8 cellular contexts compared by ENCODE assay signal in the genomic region with DNA sequence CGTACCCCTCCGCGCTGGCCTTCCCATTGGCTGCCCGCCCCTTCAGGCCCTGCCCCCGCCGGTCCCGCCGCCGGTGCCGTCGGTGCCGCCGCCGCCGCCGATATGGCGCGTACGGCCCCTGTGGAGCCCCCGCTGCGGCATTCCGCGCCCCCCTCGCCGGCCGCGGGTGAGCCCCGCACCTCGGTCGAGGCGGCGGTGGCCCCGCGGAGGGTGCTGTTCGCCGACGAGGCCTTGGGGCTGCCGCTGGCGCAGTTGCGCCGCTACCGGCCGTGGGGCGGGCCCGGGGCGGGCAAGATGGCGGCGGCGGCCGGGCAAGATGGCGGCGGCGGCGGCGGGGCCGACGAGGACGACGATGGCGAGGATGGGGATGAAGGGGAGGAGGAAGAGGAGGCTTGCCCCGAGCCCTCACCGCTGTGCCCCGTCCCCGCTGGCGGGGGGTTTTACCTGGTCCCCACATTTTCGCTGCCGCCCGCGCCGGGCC. TPM values are rescaled to one million over a fixed set of nuclear protein-coding genes. Genes with fewer than 3 reads are reported as not detected.
DNase-seq lines count a peak whose midpoint lies in the region; ATAC-seq and TF ChIP-seq lines count a peak whose summit lies in the region.

A gene with protein sequence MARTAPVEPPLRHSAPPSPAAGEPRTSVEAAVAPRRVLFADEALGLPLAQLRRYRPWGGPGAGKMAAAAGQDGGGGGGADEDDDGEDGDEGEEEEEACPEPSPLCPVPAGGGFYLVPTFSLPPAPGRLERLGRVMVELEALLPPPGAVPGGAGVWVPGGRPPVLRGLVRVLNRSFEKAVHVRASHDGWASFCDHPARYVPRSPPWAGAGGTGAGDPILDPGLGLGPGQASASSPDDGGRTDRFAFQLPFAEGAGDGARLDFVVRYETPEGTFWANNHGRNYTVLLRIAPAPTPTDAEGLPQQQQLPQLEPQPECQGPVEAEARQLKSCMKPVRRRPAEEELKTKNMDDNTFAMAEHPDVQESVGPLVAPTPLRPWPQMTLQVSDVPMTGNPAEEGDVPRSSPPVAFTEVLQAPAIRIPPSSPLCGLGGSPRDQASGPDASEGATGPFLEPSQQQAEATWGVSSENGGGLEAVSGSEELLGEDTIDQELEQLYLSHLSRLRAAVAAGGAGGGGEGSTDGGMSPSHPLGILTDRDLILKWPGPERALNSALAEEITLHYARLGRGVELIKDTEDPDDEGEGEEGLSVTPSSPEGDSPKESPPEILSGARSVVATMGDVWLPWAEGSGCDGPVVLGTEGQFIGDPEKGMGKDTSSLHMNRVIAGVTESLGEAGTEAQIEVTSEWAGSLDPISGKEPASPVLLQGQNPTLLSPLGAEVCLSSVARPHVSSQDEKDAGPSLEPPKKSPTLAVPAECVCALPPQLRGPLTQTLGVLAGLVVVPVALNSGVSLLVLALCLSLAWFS (plus strand): TSS at position 26 of the 481 bp plus-strand sequence. CDS start 77 bp downstream, at position 103.

- peak within 1 kb of the TSS; percentile 99 for H3K27ac Mint-ChIP-seq in CD4-positive, alpha-beta T cell

- DNase-seq in CD4-positive, alpha-beta T cell = peak in 2 of 10 experiments; percentile 16 to 32
- DNase-seq in HL-60 (ENCODE audit: low read depth in 1 of 2, low spot score in 1 of 2) (no peak), brain microvascular endothelial cell (no peak), lower leg skin (ENCODE audit: low spot score in 2 of 2) (no peak), MV-4-11 (lab: John Stamatoyannopoulos, UW) (no peak), NCI-H446 treated with DMSO at 0.1 percent for 48 hours (lab: John Stamatoyannopoulos, UW) (no peak)

- peak within 1 kb of the TSS; percentile 96 for H3K27ac ChIP-seq in CD4-positive, alpha-beta T cell (ENCODE audit: low read depth, low read length)
- peak within 1 kb of the TSS; percentile 95 for H3K27ac ChIP-seq in HL-60 (replicated peaks)
- peak within 1 kb of the TSS; percentile 98 for H3K27ac ChIP-seq in brain microvascular endothelial cell
- peak within 1 kb of the TSS; percentile 97 for H3K27ac ChIP-seq in thymus (ENCODE audit: low read depth)

- H3K9me3 ChIP-seq in CD4-positive, alpha-beta T cell (ENCODE audit: control insufficient read depth, low read length) = no peaks in the 10 kb centered on the region
- no peaks in the 10 kb centered on the region for H3K9me3 ChIP-seq in thymus (ENCODE audit: control insufficient read depth)

- CTCF ChIA-PET in CD4-positive, alpha-beta T cell (lab: Charles Lee) = interaction anchor here (1.0 kb wide), 1 partner anchor 114 kb away, joined by 5 read pairs; no protein-coding TSS in a partner anchor

- TF ChIP-seq POLR2A in lower leg skin (IDR thresholded peaks at IDR 0.05) = no peak

- in situ Hi-C loops in brain microvascular endothelial cell (cut with HindIII; ENCODE audit: low pct_ligation_motif_present, low sequenced_read_pairs) = no loop called here

- intact Hi-C loops in CD4-positive, alpha-beta T cell (cut with DNase I, micrococcal nuclease) = loop anchor here (1.0 to 5.0 kb wide), 4 partner anchors 37 to 79 kb away; a partner anchor contains a TSS
- intact Hi-C loops in lower leg skin (cut with DNase I; ENCODE audit: low total_unique reads) = no loop called here

- no peaks in the 10 kb centered on the region for H3K36me3 ChIP-seq in brain microvascular endothelial cell (replicated peaks)
- no peaks in the 10 kb centered on the region for H3K36me3 ChIP-seq in thymus (ENCODE audit: control insufficient read depth, insufficient read depth)

- H3K4me3 Mint-ChIP-seq in CD4-positive, alpha-beta T cell = peak within 1 kb of the TSS; percentile 91

- no peaks in the 10 kb centered on the region for H3K9me3 Mint-ChIP-seq in CD4-positive, alpha-beta T cell

- no peak for TF ChIP-seq CTCF in CD4-positive, alpha-beta T cell (IDR thresholded peaks at IDR 0.05)
- no peak for TF ChIP-seq CTCF in HL-60 (IDR thresholded peaks at IDR 0.05; ENCODE audit: insufficient read depth, low read length)
- TF ChIP-seq CTCF in brain microvascular endothelial cell (IDR thresholded peaks at IDR 0.05; ENCODE audit: low read depth, low read length, missing control alignments) = no peak
- no peak for TF ChIP-seq CTCF in lower leg skin (IDR thresholded peaks at IDR 0.05)

- no peaks in the 10 kb centered on the region for H3K27me3 ChIP-seq in CD4-positive, alpha-beta T cell (ENCODE audit: control insufficient read depth, insufficient read depth, low read length)
- H3K27me3 ChIP-seq in HL-60 (ENCODE audit: insufficient read depth, poor library complexity, severe bottlenecking) (no peaks in the 10 kb centered on the region), brain microvascular endothelial cell (replicated peaks) (no peaks in the 10 kb centered on the region), thymus (ENCODE audit: control insufficient read depth, insufficient read depth) (no peaks in the 10 kb centered on the region)

- peaks cover 50% of the 10 kb centered on the region for H3K4me1 Mint-ChIP-seq in CD4-positive, alpha-beta T cell (ENCODE audit: low read depth)

- H3K36me3 Mint-ChIP-seq in CD4-positive, alpha-beta T cell (ENCODE audit: low read depth) = no peaks in the 10 kb centered on the region

- WGBS in lower leg skin, 2 donors = 49% methylated on average over 66 of the region's 70 CpGs; no CpG with 5 or more reads in 1 of the 2 donors
- under 1% methylated on average over 68 of the region's 70 CpGs for WGBS in thymus

- POLR2A ChIA-PET in CD4-positive, alpha-beta T cell (lab: Charles Lee) = interaction anchor here (0.8 to 4.9 kb wide), 15 partner anchors 8 to 730 kb away, joined by 3 to 41 read pairs (median 6); a partner anchor contains a TSS

- peak; percentile 5 for ATAC-seq in CD4-positive, alpha-beta T cell (ENCODE audit: poor library complexity)
- peak; percentile 27 for ATAC-seq in GM21381 (IDR thresholded peaks at IDR 0.05; ENCODE audit: unreplicated experiment)

- H3K27me3 Mint-ChIP-seq in CD4-positive, alpha-beta T cell = no peaks in the 10 kb centered on the region

- peaks cover 34% of the 10 kb centered on the region for H3K4me1 ChIP-seq in thymus (ENCODE audit: control insufficient read depth, insufficient read depth, low read length)

- H3K4me3 ChIP-seq in HL-60 (replicated peaks; ENCODE audit: insufficient read depth, low read length) = peak within 1 kb of the TSS; percentile 55
- peak within 1 kb of the TSS; percentile 66 for H3K4me3 ChIP-seq in brain microvascular endothelial cell (ENCODE audit: low read depth, low read length)
- peak within 1 kb of the TSS; percentile 36 for H3K4me3 ChIP-seq in lower leg skin (ENCODE audit: low read depth, poor library complexity, severe bottlenecking)
- H3K4me3 ChIP-seq in thymus (ENCODE audit: low read length) = peak within 1 kb of the TSS; percentile 78

RNA-seq across cellular contexts. Expression of the gene that starts here (rescaled TPM):
- total RNA-seq in CD4-positive, alpha-beta T cell = 1 to 10 TPM; 8.5 to 9.1 TPM
- 10 to 100 TPM in 1 of 4 donors, 1 to 10 TPM in 3; 4.7 to 10.9 (median 5.6) TPM for total RNA-seq in lower leg skin
- 4.6 TPM for polyA plus RNA-seq in thymus
